ENCODE assay signal across 1 cellular context in the genomic region with DNA sequence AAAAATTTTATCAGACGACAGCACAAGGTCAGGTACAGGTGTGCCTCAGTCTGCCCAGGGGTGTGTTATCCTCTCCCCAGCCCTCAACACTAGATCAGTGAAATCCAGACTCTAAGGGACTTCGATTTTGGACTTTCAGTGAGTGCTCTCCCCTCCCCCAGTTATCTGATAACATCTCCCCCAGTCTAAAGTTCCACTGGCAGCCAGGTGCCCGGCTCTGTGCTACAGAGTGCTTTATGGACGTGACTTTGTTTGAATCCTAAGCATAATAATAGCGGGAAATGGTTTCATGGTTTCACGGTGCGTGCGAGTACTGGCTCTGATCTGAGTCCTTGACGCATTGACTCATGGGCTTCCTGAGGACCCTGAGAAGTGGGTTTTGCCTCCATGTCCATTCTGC.
TF ChIP-seq lines count a peak whose summit lies in the region.

No MANE protein-coding gene starts in this region.

TF ChIP-seq in HepG2, 621 proteins besides CTCF, POLR2A, EP300 and RAD21 (continued from another document):
- TF ChIP-seq, protein P1, sequence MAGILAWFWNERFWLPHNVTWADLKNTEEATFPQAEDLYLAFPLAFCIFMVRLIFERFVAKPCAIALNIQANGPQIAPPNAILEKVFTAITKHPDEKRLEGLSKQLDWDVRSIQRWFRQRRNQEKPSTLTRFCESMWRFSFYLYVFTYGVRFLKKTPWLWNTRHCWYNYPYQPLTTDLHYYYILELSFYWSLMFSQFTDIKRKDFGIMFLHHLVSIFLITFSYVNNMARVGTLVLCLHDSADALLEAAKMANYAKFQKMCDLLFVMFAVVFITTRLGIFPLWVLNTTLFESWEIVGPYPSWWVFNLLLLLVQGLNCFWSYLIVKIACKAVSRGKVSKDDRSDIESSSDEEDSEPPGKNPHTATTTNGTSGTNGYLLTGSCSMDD (CRISPR knock-in tag; IDR thresholded peaks at IDR 0.05): no peak
- TF ChIP-seq, protein P2, sequence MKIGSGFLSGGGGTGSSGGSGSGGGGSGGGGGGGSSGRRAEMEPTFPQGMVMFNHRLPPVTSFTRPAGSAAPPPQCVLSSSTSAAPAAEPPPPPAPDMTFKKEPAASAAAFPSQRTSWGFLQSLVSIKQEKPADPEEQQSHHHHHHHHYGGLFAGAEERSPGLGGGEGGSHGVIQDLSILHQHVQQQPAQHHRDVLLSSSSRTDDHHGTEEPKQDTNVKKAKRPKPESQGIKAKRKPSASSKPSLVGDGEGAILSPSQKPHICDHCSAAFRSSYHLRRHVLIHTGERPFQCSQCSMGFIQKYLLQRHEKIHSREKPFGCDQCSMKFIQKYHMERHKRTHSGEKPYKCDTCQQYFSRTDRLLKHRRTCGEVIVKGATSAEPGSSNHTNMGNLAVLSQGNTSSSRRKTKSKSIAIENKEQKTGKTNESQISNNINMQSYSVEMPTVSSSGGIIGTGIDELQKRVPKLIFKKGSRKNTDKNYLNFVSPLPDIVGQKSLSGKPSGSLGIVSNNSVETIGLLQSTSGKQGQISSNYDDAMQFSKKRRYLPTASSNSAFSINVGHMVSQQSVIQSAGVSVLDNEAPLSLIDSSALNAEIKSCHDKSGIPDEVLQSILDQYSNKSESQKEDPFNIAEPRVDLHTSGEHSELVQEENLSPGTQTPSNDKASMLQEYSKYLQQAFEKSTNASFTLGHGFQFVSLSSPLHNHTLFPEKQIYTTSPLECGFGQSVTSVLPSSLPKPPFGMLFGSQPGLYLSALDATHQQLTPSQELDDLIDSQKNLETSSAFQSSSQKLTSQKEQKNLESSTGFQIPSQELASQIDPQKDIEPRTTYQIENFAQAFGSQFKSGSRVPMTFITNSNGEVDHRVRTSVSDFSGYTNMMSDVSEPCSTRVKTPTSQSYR (CRISPR knock-in tag; IDR thresholded peaks at IDR 0.05; ENCODE audit: borderline replicate concordance): peak; percentile 36; the same call in 1 of the 2 replicates
- TF ChIP-seq HNF4G (IDR thresholded peaks at IDR 0.05; ENCODE audit: borderline replicate concordance, low read depth, low read length) (peak; percentile 40; the same call in 1 of the 2 replicates), HNF4G (CRISPR knock-in tag; IDR thresholded peaks at IDR 0.05; ENCODE audit: borderline replicate concordance, low read depth) (no peak), ZSCAN9 (CRISPR knock-in tag; IDR thresholded peaks at IDR 0.05; ENCODE audit: borderline replicate concordance) (no peak), HOXA3 (CRISPR knock-in tag; IDR thresholded peaks at IDR 0.05) (no peak)
